In the genomic region with DNA sequence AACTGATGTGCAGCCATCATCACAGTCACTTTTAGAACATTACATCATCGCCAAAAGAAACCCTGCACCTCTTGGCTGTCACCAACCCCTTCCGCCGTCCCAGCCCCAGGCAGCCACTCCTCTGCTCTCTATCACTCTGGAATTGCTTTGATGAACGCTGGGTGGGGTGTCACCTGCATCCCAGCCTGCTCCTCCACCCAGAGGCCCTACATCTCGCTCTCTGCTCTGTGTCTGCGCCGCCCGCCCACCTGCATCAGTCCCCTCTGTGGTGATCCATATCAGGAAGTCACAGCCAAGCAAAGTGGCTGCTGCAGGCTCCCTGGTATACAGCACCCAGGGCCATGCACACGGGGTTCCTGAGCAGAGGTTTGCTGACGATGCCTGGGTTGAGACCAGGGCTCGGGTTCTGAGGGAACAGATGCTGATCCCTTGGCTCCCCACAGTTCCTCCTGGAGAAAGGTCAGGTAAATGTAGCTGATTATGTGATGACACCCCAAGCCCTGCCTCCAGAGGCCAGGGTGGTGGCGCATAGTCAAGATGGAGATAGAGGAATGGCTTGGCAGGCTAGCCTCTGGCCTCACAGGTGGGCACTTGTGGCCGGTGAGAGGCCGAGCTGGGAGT, we compare ENCODE assay signal across 18 cellular contexts. TPM values are rescaled to one million over a fixed set of nuclear protein-coding genes. Genes with fewer than 3 reads are reported as not detected.
DNase-seq lines count a peak whose midpoint lies in the region; ATAC-seq, FAIRE-seq and TF ChIP-seq lines count a peak whose summit lies in the region.
"Had no signal": no experiment of that assay in that cellular context is flagged by ENCODE, and none has a peak within 500 bp of the region (broad histone marks: within the 10 kb centered on the region; RNA-seq: fewer than 3 reads in every experiment).

No MANE protein-coding gene starts in this region.

- H3K36me3 Mint-ChIP-seq in activated CD8-positive, alpha-beta T cell treated with anti-CD3 and anti-CD28 coated beads for 36 hours (ENCODE audit: low read depth), result peaks cover 15% of the 10 kb centered on the region
- peaks cover 29% of the 10 kb centered on the region for H3K36me3 Mint-ChIP-seq in activated CD8-positive, alpha-beta T cell treated with anti-CD3 and anti-CD28 coated beads, Interleukin-2, amount 10 ng/mL, durations not matched to agents 7 days and 5 days (ENCODE audit: low read depth)
- H3K36me3 Mint-ChIP-seq in stimulated activated naive B cell treated with anti-CD40 and anti-IgM and Interleukin-4, amounts not matched to agents 10 μg/mL and 1 μg/mL and 100 μg/mL, for 72 hours, result peaks cover 25 to 58% of the 10 kb centered on the region in 2 donors

- H3K27me3 Mint-ChIP-seq in activated CD8-positive, alpha-beta T cell treated with anti-CD3 and anti-CD28 coated beads for 36 hours, result no peaks in the 10 kb centered on the region
- no peaks in the 10 kb centered on the region for H3K27me3 Mint-ChIP-seq in activated CD8-positive, alpha-beta T cell treated with anti-CD3 and anti-CD28 coated beads, Interleukin-2, amount 10 ng/mL, durations not matched to agents 7 days and 5 days (ENCODE audit: low read depth)
- H3K27me3 Mint-ChIP-seq in stimulated activated naive B cell treated with anti-CD40 and anti-IgM and Interleukin-4, amounts not matched to agents 10 μg/mL and 1 μg/mL and 100 μg/mL, for 72 hours, result no peaks in the 10 kb centered on the region
- H3K27me3 Mint-ChIP-seq: naive B cell had no signal

- no peak for TF ChIP-seq CTCF in activated CD8-positive, alpha-beta T cell treated with anti-CD3 and anti-CD28 coated beads for 36 hours (IDR thresholded peaks at IDR 0.05)
- no peak for TF ChIP-seq CTCF in bronchial epithelial cell (IDR thresholded peaks at IDR 0.05; ENCODE audit: insufficient read depth, low read length, severe bottlenecking)
- TF ChIP-seq CTCF in kidney (IDR thresholded peaks at IDR 0.05; ENCODE audit: borderline replicate concordance, extremely low read depth, insufficient read depth), result no peak

- no peak for TF ChIP-seq POLR2A in GM12892 (IDR thresholded peaks at IDR 0.05; ENCODE audit: low read depth, low read length)

- H3K9me3 ChIP-seq in kidney (ENCODE audit: control insufficient read depth in 1 of 2, low read length in 2 of 2), result no peaks in the 10 kb centered on the region
- H3K9me3 ChIP-seq: body of pancreas, transverse colon had no signal

- POLR2A ChIA-PET in activated CD8-positive, alpha-beta T cell treated with anti-CD3 and anti-CD28 coated beads for 36 hours (lab: Charles Lee), result interaction anchor here (0.7 to 1.1 kb wide), 2 partner anchors 19 to 43 kb away, joined by 3 read pairs; no protein-coding TSS in a partner anchor
- POLR2A ChIA-PET in activated CD8-positive, alpha-beta T cell treated with anti-CD3 and anti-CD28 coated beads, Interleukin-2, amount 10 ng/mL, durations not matched to agents 7 days and 5 days (lab: Charles Lee), result no interaction called here

- H3K4me1 ChIP-seq in kidney (ENCODE audit: control insufficient read depth in 1 of 2, insufficient read depth in 1 of 2, low read depth in 1 of 2, low read length in 2 of 2), result peaks cover 51 to 53% of the 10 kb centered on the region in 2 donors

- H3K27ac ChIP-seq in kidney (ENCODE audit: low read depth in 2 of 2, low read length in 2 of 2), result no peak overlapping the region
- H3K27ac ChIP-seq: body of pancreas had no signal

- CTCF ChIA-PET in activated CD8-positive, alpha-beta T cell treated with anti-CD3 and anti-CD28 coated beads for 36 hours (lab: Charles Lee), result no interaction called here
- CTCF ChIA-PET in activated CD8-positive, alpha-beta T cell treated with anti-CD3 and anti-CD28 coated beads, Interleukin-2, amount 10 ng/mL, durations not matched to agents 7 days and 5 days (lab: Charles Lee), result interaction anchor here (1.2 kb wide), 1 partner anchor 21 kb away, joined by 3 read pairs; no protein-coding TSS in a partner anchor

- peaks cover 3% of the 10 kb centered on the region for H3K9me3 Mint-ChIP-seq in activated CD8-positive, alpha-beta T cell treated with anti-CD3 and anti-CD28 coated beads for 36 hours
- peaks cover 4% of the 10 kb centered on the region for H3K9me3 Mint-ChIP-seq in activated CD8-positive, alpha-beta T cell treated with anti-CD3 and anti-CD28 coated beads, Interleukin-2, amount 10 ng/mL, durations not matched to agents 7 days and 5 days (ENCODE audit: insufficient read depth)
- peaks cover 5 to 8% of the 10 kb centered on the region in 2 donors for H3K9me3 Mint-ChIP-seq in stimulated activated naive B cell treated with anti-CD40 and anti-IgM and Interleukin-4, amounts not matched to agents 10 μg/mL and 1 μg/mL and 100 μg/mL, for 72 hours

- no peak overlapping the region for H3K4me3 Mint-ChIP-seq in activated CD8-positive, alpha-beta T cell treated with anti-CD3 and anti-CD28 coated beads for 36 hours
- no peak overlapping the region for H3K4me3 Mint-ChIP-seq in activated CD8-positive, alpha-beta T cell treated with anti-CD3 and anti-CD28 coated beads, Interleukin-2, amount 10 ng/mL, durations not matched to agents 7 days and 5 days
- H3K4me3 Mint-ChIP-seq in stimulated activated naive B cell treated with anti-CD40 and anti-IgM and Interleukin-4, amounts not matched to agents 10 μg/mL and 1 μg/mL and 100 μg/mL, for 72 hours, result no peak overlapping the region

- FAIRE-seq in bronchial epithelial cell (lab: Jason Lieb, UNC), result peak; percentile 52
- FAIRE-seq in kidney (lab: Jason Lieb, UNC), result no peak
- FAIRE-seq in GM12892 (lab: Jason Lieb, UNC), result no peak
- FAIRE-seq: A204.1, H1 had no signal

- H3K4me1 Mint-ChIP-seq in activated CD8-positive, alpha-beta T cell treated with anti-CD3 and anti-CD28 coated beads for 36 hours (ENCODE audit: low read depth), result peaks cover 50% of the 10 kb centered on the region
- H3K4me1 Mint-ChIP-seq in activated CD8-positive, alpha-beta T cell treated with anti-CD3 and anti-CD28 coated beads, Interleukin-2, amount 10 ng/mL, durations not matched to agents 7 days and 5 days (ENCODE audit: low read depth), result peaks cover 42% of the 10 kb centered on the region
- peaks cover 42 to 66% of the 10 kb centered on the region in 2 donors for H3K4me1 Mint-ChIP-seq in stimulated activated naive B cell treated with anti-CD40 and anti-IgM and Interleukin-4, amounts not matched to agents 10 μg/mL and 1 μg/mL and 100 μg/mL, for 72 hours

- H3K27me3 ChIP-seq in bronchial epithelial cell (ENCODE audit: control insufficient read depth, insufficient read depth, low read length), result no peaks in the 10 kb centered on the region
- H3K27me3 ChIP-seq: body of pancreas, transverse colon had no signal

- peak; percentile 47 for DNase-seq in activated CD8-positive, alpha-beta T cell treated with anti-CD3 and anti-CD28 coated beads for 36 hours
- no peak for DNase-seq in activated CD8-positive, alpha-beta T cell treated with anti-CD3 and anti-CD28 coated beads, Interleukin-2, amount 10 ng/mL, durations not matched to agents 7 days and 5 days
- DNase-seq in bronchial epithelial cell (ENCODE audit: low read depth) (no peak), kidney (peak; percentile 40), GM12892 (ENCODE audit: insufficient read length) (no peak), OCI-M2 (lab: John Stamatoyannopoulos, UW; ENCODE audit: unreplicated experiment) (no peak)
- no peak for DNase-seq in stimulated activated naive B cell treated with anti-CD40 and anti-IgM and Interleukin-4, amounts not matched to agents 10 μg/mL and 1 μg/mL and 100 μg/mL, for 72 hours
- DNase-seq in activated CD4-positive, CD25-positive, alpha-beta regulatory T cell treated with anti-CD3 and anti-CD28 coated beads, Interleukin-2, amount 50 U/mL, for 72 hours, result no peak
- DNase-seq: COR-L47; effector CD4-positive, alpha-beta T cell; naive B cell; NCI-H1436 treated with DMSO at 0.1 percent for 48 hours; retina; stimulated activated CD4-positive, alpha-beta T cell treated with anti-CD3 and anti-CD28 coated beads, Interleukin-1b, Interleukin-23, amount 100 ng/mL, for 48 hours; transverse colon had no signal

- peak; percentile 48 for ATAC-seq in activated CD8-positive, alpha-beta T cell treated with anti-CD3 and anti-CD28 coated beads for 36 hours
- no peak for ATAC-seq in activated CD8-positive, alpha-beta T cell treated with anti-CD3 and anti-CD28 coated beads, Interleukin-2, amount 10 ng/mL, durations not matched to agents 7 days and 5 days
- ATAC-seq in stimulated activated naive B cell treated with anti-CD40 and anti-IgM and Interleukin-4, amounts not matched to agents 10 μg/mL and 1 μg/mL and 100 μg/mL, for 72 hours (replicated peaks), result no peak
- ATAC-seq: body of pancreas had no signal

- H3K36me3 ChIP-seq in bronchial epithelial cell (ENCODE audit: control insufficient read depth, insufficient read depth, low read length) (peaks cover 23% of the 10 kb centered on the region), kidney (ENCODE audit: control insufficient read depth in 1 of 2, insufficient read depth in 2 of 2, low read length in 2 of 2) (peaks cover 7 to 11% of the 10 kb centered on the region in 2 donors)
- H3K36me3 ChIP-seq: transverse colon had no signal

- no peak overlapping the region for H3K4me3 ChIP-seq in bronchial epithelial cell (ENCODE audit: low read depth, low read length)
- H3K4me3 ChIP-seq in kidney (ENCODE audit: low read length in 2 of 2), result no peak overlapping the region
- H3K4me3 ChIP-seq: body of pancreas, transverse colon had no signal

- intact Hi-C loops in activated CD8-positive, alpha-beta T cell treated with anti-CD3 and anti-CD28 coated beads for 36 hours (cut with micrococcal nuclease), result no loop called here
- intact Hi-C loops in kidney (cut with DNase I), result no loop called here

- H3K9ac ChIP-seq in kidney (ENCODE audit: low read length in 2 of 2), result no peak overlapping the region

- H3K27ac Mint-ChIP-seq in activated CD8-positive, alpha-beta T cell treated with anti-CD3 and anti-CD28 coated beads for 36 hours, result no peak overlapping the region
- H3K27ac Mint-ChIP-seq in activated CD8-positive, alpha-beta T cell treated with anti-CD3 and anti-CD28 coated beads, Interleukin-2, amount 10 ng/mL, durations not matched to agents 7 days and 5 days, result no peak overlapping the region
- H3K27ac Mint-ChIP-seq in stimulated activated naive B cell treated with anti-CD40 and anti-IgM and Interleukin-4, amounts not matched to agents 10 μg/mL and 1 μg/mL and 100 μg/mL, for 72 hours, result peak overlapping the region; percentile 25

RNA-seq across cellular contexts. Expression of gene MPRIP, which starts 30.9 kb away (rescaled TPM):
- 100 to 1,000 TPM; 132 to 135 TPM for total RNA-seq in activated CD8-positive, alpha-beta T cell treated with anti-CD3 and anti-CD28 coated beads for 36 hours
- total RNA-seq in activated CD8-positive, alpha-beta T cell treated with anti-CD3 and anti-CD28 coated beads, Interleukin-2, amount 10 ng/mL, durations not matched to agents 7 days and 5 days, result 100 to 1,000 TPM; 217 to 226 TPM
- 134 and 183 TPM in 2 replicates for total RNA-seq in bronchial epithelial cell
- total RNA-seq in kidney, result 250 TPM
- polyA plus RNA-seq in kidney (ENCODE audit: insufficient read depth, low read depth, low replicate concordance), result 120 TPM
- polyA plus RNA-seq in GM12892 (2012; ENCODE audit: missing spikeins), result 53.9 TPM

Comparison
In these comparisons a context has a peak if more than half of its experiments do, and no peak if none do; other contexts are left out.
1. DNase-seq: peak in activated CD8-positive, alpha-beta T cell treated with anti-CD3 and anti-CD28 coated beads for 36 hours (single experiment) and kidney (single experiment); none in activated CD8-positive, alpha-beta T cell treated with anti-CD3 and anti-CD28 coated beads, Interleukin-2, amount 10 ng/mL, durations not matched to agents 7 days and 5 days (single experiment), bronchial epithelial cell (single experiment), stimulated activated naive B cell treated with anti-CD40 and anti-IgM and Interleukin-4, amounts not matched to agents 10 μg/mL and 1 μg/mL and 100 μg/mL, for 72 hours (single experiment), GM12892 (single experiment), activated CD4-positive, CD25-positive, alpha-beta regulatory T cell treated with anti-CD3 and anti-CD28 coated beads, Interleukin-2, amount 50 U/mL, for 72 hours (single experiment) and OCI-M2 (single experiment).